5 cellular contexts compared by ENCODE assay signal in genomic region chr1:193712356-193712755, GRCh38.
"Had no signal": no experiment of that assay in that cellular context is flagged by ENCODE, and none has a peak within 500 bp of the region (broad histone marks: within the 10 kb centered on the region; RNA-seq: fewer than 3 reads in every experiment).

No MANE protein-coding gene starts in this region.

- H3K4me3 ChIP-seq: K562 had no signal

- DNase-seq: IMR-90, KBM-7 had no signal

- ATAC-seq: HepG2, K562 had no signal

- H3K27ac ChIP-seq: HL-60 had no signal
